ENCODE assay signal across 9 cellular contexts in the genomic region with DNA sequence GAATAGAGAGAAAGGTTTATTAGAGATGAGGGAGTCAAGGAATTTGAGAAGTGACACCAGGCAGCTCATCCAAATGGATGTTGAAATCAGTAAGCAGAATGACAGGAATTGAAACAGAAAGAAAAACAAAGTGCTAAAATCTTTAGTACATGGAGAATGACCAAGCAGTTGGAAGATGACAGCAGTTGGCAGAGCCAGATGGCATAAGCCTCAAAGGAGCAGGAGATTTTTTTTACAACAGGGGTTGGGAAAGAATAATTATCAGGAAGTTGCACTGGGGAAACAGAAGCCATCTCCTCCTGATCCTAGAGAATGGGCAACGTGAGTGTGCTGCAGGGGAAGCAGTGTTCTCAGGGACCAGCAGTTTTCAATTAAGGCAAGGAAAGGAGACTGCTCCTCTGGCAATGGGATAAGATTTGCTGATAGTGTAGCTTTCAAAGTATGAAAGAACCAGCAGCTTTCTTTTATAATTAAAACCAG. TPM values are rescaled to one million over a fixed set of nuclear protein-coding genes. Genes with fewer than 3 reads are reported as not detected.
DNase-seq lines count a peak whose midpoint lies in the region; ATAC-seq and TF ChIP-seq lines count a peak whose summit lies in the region.
"Had no signal": no experiment of that assay in that cellular context is flagged by ENCODE, and none has a peak within 500 bp of the region (broad histone marks: within the 10 kb centered on the region; RNA-seq: fewer than 3 reads in every experiment).

No MANE protein-coding gene starts in this region.

- peaks cover 10% of the 10 kb centered on the region for H3K36me3 Mint-ChIP-seq in neural crest cell (ENCODE audit: low read depth)

- H4K20me1 ChIP-seq in PC-3 (ENCODE audit: low read length), result no peaks in the 10 kb centered on the region

- intact Hi-C loops in ovary (cut with DNase I), result no loop called here
- intact Hi-C loops in PC-3 (cut with micrococcal nuclease), result no loop called here

- ATAC-seq in GM18508 (IDR thresholded peaks at IDR 0.05; ENCODE audit: insufficient read depth, unreplicated experiment) (peak; percentile 44), HG02759 (IDR thresholded peaks at IDR 0.05; ENCODE audit: unreplicated experiment) (peak; percentile 53), SK-N-SH treated with all-trans-retinoic acid at 6 μM for 48 hours (peak; percentile 98), PC-3 (no peak)

- BruUV-seq in PC-3 (replicated peaks; lab: Mats Ljungman, UMichigan), result no TSS peak

- H3K36me3 ChIP-seq in ovary, result no peaks in the 10 kb centered on the region
- H3K36me3 ChIP-seq in PC-3 (ENCODE audit: low read depth, low read length), result no peaks in the 10 kb centered on the region

- no peak overlapping the region for H3K4me3 Mint-ChIP-seq in neural crest cell

- H3K9me3 ChIP-seq in ovary (no peaks in the 10 kb centered on the region), PC-3 (ENCODE audit: low read length) (no peaks in the 10 kb centered on the region)

- H3K27me3 Mint-ChIP-seq in neural crest cell (ENCODE audit: low read depth), result no peaks in the 10 kb centered on the region

- no peaks in the 10 kb centered on the region for H3K9me2 ChIP-seq in PC-3 (replicated peaks; ENCODE audit: low read length)

- TF ChIP-seq POLR2A in ovary (IDR thresholded peaks at IDR 0.05), result no peak

- no peaks in the 10 kb centered on the region for H3K4me1 ChIP-seq in ovary (ENCODE audit: insufficient read depth)
- H3K4me1 ChIP-seq in PC-3 (ENCODE audit: insufficient read depth, low read length), result no peaks in the 10 kb centered on the region

- H2AFZ ChIP-seq in PC-3 (ENCODE audit: low read length), result no peak overlapping the region

- no peaks in the 10 kb centered on the region for H3K79me2 ChIP-seq in PC-3 (ENCODE audit: low read length)

- no peaks in the 10 kb centered on the region for H3F3A ChIP-seq in PC-3 (ENCODE audit: low read length, unreplicated experiment)

- H3K4me1 Mint-ChIP-seq in neural crest cell, result peaks cover 16% of the 10 kb centered on the region

- no peak overlapping the region for H3K4me2 ChIP-seq in PC-3 (ENCODE audit: low read length)

- CTCF ChIA-PET in PC-3 (lab: Charles Lee), result no interaction called here

- no peak for DNase-seq in neural crest cell (ENCODE audit: low read depth, low spot score)
- no peak for DNase-seq in ovary
- DNase-seq in T-helper 9 cell, result no peak
- no peak for DNase-seq in PC-3
- no peak for DNase-seq in NCI-H2227 treated with DMSO at 0.1 percent for 48 hours (lab: John Stamatoyannopoulos, UW)

- peak overlapping the region; percentile 4 for H3K27ac Mint-ChIP-seq in neural crest cell (ENCODE audit: unreplicated experiment)

- TF ChIP-seq EP300 in ovary (IDR thresholded peaks at IDR 0.05), result no peak

- POLR2A ChIA-PET in PC-3 (lab: Charles Lee; ENCODE audit: unreplicated experiment), result no interaction called here

- TF ChIP-seq CTCF in neural crest cell (conservative IDR thresholded peaks at IDR 0.05) (no peak), ovary (IDR thresholded peaks at IDR 0.05) (no peak), PC-3 (conservative IDR thresholded peaks at IDR 0.05; ENCODE audit: low read depth, low read length) (no peak)

- H3K4me3 ChIP-seq in ovary, result no peak overlapping the region
- H3K4me3 ChIP-seq in PC-3 (ENCODE audit: low read length), result no peak overlapping the region

- H3K9ac ChIP-seq in PC-3 (ENCODE audit: low read length), result no peak overlapping the region

- no peaks in the 10 kb centered on the region for H3K9me3 Mint-ChIP-seq in neural crest cell

- no peak overlapping the region for H3K27ac ChIP-seq in ovary
- no peak overlapping the region for H3K27ac ChIP-seq in PC-3 (ENCODE audit: low read length)

- WGBS in ovary, 3 donors, result 0% methylated on average over 1 of the region's 1 CpG

- no peaks in the 10 kb centered on the region for H3K27me3 ChIP-seq in ovary
- peaks cover 73% of the 10 kb centered on the region for H3K27me3 ChIP-seq in PC-3 (ENCODE audit: low read length)

TF ChIP-seq in SK-N-SH treated with all-trans-retinoic acid at 6 μM for 48 hours, 23 proteins besides CTCF, POLR2A, EP300 and RAD21:
- TF ChIP-seq GLIS3 (CRISPR knock-in tag; IDR thresholded peaks at IDR 0.05) (peak; percentile 80; the same call in 1 of the 2 replicates), TCF4 (CRISPR knock-in tag; IDR thresholded peaks at IDR 0.05; ENCODE audit: borderline replicate concordance) (peak; percentile 99), ZFP3 (CRISPR knock-in tag; IDR thresholded peaks at IDR 0.05) (peak; percentile 64; the same call in 1 of the 2 replicates), ISL1 (CRISPR knock-in tag; IDR thresholded peaks at IDR 0.05) (peak; percentile 71), SNAI2 (CRISPR knock-in tag; IDR thresholded peaks at IDR 0.05) (peak; percentile 29; the same call in 1 of the 2 replicates), CSDC2 (CRISPR knock-in tag; IDR thresholded peaks at IDR 0.05) (0 out of 2 replicates have a peak, but pooled peaks have one; percentile 37), ARNTL (CRISPR knock-in tag; IDR thresholded peaks at IDR 0.05; ENCODE audit: borderline replicate concordance, low read depth) (no peak)
- TF ChIP-seq, protein P1, sequence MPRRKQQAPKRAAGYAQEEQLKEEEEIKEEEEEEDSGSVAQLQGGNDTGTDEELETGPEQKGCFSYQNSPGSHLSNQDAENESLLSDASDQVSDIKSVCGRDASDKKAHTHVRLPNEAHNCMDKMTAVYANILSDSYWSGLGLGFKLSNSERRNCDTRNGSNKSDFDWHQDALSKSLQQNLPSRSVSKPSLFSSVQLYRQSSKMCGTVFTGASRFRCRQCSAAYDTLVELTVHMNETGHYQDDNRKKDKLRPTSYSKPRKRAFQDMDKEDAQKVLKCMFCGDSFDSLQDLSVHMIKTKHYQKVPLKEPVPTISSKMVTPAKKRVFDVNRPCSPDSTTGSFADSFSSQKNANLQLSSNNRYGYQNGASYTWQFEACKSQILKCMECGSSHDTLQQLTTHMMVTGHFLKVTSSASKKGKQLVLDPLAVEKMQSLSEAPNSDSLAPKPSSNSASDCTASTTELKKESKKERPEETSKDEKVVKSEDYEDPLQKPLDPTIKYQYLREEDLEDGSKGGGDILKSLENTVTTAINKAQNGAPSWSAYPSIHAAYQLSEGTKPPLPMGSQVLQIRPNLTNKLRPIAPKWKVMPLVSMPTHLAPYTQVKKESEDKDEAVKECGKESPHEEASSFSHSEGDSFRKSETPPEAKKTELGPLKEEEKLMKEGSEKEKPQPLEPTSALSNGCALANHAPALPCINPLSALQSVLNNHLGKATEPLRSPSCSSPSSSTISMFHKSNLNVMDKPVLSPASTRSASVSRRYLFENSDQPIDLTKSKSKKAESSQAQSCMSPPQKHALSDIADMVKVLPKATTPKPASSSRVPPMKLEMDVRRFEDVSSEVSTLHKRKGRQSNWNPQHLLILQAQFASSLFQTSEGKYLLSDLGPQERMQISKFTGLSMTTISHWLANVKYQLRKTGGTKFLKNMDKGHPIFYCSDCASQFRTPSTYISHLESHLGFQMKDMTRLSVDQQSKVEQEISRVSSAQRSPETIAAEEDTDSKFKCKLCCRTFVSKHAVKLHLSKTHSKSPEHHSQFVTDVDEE (CRISPR knock-in tag; IDR thresholded peaks at IDR 0.05), result peak; percentile 87
- TF ChIP-seq, protein P2, sequence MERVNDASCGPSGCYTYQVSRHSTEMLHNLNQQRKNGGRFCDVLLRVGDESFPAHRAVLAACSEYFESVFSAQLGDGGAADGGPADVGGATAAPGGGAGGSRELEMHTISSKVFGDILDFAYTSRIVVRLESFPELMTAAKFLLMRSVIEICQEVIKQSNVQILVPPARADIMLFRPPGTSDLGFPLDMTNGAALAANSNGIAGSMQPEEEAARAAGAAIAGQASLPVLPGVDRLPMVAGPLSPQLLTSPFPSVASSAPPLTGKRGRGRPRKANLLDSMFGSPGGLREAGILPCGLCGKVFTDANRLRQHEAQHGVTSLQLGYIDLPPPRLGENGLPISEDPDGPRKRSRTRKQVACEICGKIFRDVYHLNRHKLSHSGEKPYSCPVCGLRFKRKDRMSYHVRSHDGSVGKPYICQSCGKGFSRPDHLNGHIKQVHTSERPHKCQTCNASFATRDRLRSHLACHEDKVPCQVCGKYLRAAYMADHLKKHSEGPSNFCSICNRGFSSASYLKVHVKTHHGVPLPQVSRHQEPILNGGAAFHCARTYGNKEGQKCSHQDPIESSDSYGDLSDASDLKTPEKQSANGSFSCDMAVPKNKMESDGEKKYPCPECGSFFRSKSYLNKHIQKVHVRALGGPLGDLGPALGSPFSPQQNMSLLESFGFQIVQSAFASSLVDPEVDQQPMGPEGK (CRISPR knock-in tag; IDR thresholded peaks at IDR 0.05; ENCODE audit: borderline replicate concordance), result no peak
TF ChIP-seq in SK-N-SH treated with all-trans-retinoic acid at 6 μM for 48 hours: peak in this region for 7.

RNA-seq across cellular contexts. Expression of a gene that starts 28.9 kb away (rescaled TPM):
- total RNA-seq in neural crest cell, result 10.8 and 11.3 TPM in 2 replicates
- 1 to 10 TPM in 2 of 7 donors, under 1 TPM in 5; 0.28 to 2.1 (median 0.43) TPM for total RNA-seq in ovary
- polyA plus RNA-seq in ovary, result under 1 TPM; 0.04 to 0.90 TPM
- not detected in 2 replicates for total RNA-seq in PC-3 (2014; rRNA removed)
- total RNA-seq: T-helper 2 cell treated with Interferon-gamma antibody and Interleukin-4, amounts not matched to agents 100 ng/mL and 5 ng/mL, for 36 hours had no signal

RNA-seq across cellular contexts. Expression of a gene that starts 51.5 kb away (rescaled TPM):
- 42.9 and 46.3 TPM in 2 replicates for total RNA-seq in neural crest cell
- total RNA-seq in ovary, result 10 to 100 TPM; 18.4 to 34.4 (median 31.7) TPM
- 10 to 100 TPM in 1 of 2 donors, 1 to 10 TPM in 1; 8.3 to 12.6 TPM for polyA plus RNA-seq in ovary
- 32.1 and 37.0 TPM in 2 replicates for total RNA-seq in PC-3 (2014; rRNA removed)
